ENCODE assay signal across 34 cellular contexts in the genomic region with DNA sequence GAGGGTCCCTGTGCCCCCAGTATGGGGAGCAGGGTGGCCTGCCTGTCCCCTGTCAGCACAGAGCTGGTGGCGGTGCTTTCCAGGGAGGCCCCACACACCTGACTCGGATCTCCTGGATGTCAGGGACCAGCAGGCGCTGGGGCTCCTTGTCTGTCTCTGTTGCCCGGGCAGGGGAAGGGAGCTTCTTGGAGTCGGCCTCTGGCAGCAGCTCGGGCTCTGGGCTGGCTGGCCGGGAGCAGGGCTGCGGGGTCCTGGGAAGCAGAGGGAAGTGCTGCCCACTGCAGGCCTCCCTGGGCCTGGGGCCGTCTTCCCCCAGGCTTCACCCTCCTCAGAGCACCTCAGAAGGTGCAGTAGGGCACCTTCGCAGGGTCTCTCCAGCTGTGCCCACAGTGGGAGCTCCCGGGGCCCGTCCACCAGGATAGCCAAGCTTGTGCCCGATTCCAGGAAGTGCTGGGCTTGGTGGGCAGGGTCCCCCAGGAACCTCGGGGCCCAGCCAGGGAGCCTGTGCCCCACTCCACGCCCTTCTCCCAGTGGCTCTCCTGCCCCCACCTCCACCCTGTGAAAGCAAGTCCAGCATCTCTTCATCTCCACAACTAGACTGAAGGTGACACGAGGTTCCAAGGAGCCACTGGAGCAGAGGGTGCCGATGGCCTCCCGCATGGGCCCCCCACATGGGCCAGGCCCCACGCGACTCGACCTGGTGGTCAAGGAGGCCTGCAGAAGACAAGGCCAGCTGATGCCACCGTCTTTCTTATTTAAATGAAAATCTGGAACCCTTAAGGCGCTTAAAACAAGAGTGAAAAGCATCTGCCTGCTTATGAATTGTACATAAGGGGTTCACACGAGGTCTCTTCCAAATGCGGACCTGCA. TPM values are rescaled to one million over a fixed set of nuclear protein-coding genes. Genes with fewer than 3 reads are reported as not detected.
"Had no signal": no experiment of that assay in that cellular context is flagged by ENCODE, and none has a peak within 500 bp of the region (broad histone marks: within the 10 kb centered on the region; RNA-seq: fewer than 3 reads in every experiment).

No MANE protein-coding gene starts in this region.

- ATAC-seq: activated CD4-positive, alpha-beta T cell treated with anti-CD3 and anti-CD28 coated beads for 36 hours; activated CD8-positive, alpha-beta memory T cell treated with anti-CD3 and anti-CD28 coated beads, Interleukin-2, amount 10 ng/mL, durations not matched to agents 7 days and 5 days; activated CD8-positive, alpha-beta T cell treated with anti-CD3 and anti-CD28 coated beads, Interleukin-2, amount 10 ng/mL, durations not matched to agents 7 days and 5 days; activated naive CD8-positive, alpha-beta T cell treated with anti-CD3 and anti-CD28 coated beads, Interleukin-2, amount 50 U/mL, for 24 hours; body of pancreas; effector memory CD8-positive, alpha-beta T cell; gastroesophageal sphincter had no signal

- H3K36me3 ChIP-seq: adrenal gland, esophagus muscularis mucosa, gastroesophageal sphincter had no signal

- DNase-seq: activated CD4-positive, alpha-beta memory T cell treated with anti-CD3 and anti-CD28 coated beads for 36 hours; activated CD4-positive, alpha-beta T cell treated with anti-CD3 and anti-CD28 coated beads for 36 hours; activated CD4-positive, alpha-beta T cell treated with anti-CD3 and anti-CD28 coated beads, Interleukin-2, amount 10 ng/mL, durations not matched to agents 24 days and 14 days; activated CD4-positive, CD25-positive, alpha-beta regulatory T cell; activated CD4-positive, CD25-positive, alpha-beta regulatory T cell treated with anti-CD3 and anti-CD28 coated beads, Interleukin-2, amount 50 U/mL, for 72 hours; activated CD8-positive, alpha-beta memory T cell treated with anti-CD3 and anti-CD28 coated beads, Interleukin-2, amount 10 ng/mL, durations not matched to agents 7 days and 5 days; activated CD8-positive, alpha-beta memory T cell treated with anti-CD3 and anti-CD28 coated beads, Interleukin-2, amount 50 U/mL, for 4 hours; activated CD8-positive, alpha-beta T cell treated with anti-CD3 and anti-CD28 coated beads, Interleukin-2, amount 10 ng/mL, durations not matched to agents 7 days and 5 days; activated effector memory CD4-positive, alpha-beta T cell treated with anti-CD3 and anti-CD28 coated beads, Interleukin-2, amount 50 U/mL, for 16 hours; activated naive CD4-positive, alpha-beta T cell treated with anti-CD3 and anti-CD28 coated beads for 36 hours; activated naive CD8-positive, alpha-beta T cell treated with anti-CD3 and anti-CD28 coated beads for 36 hours; activated naive CD8-positive, alpha-beta T cell treated with anti-CD3 and anti-CD28 coated beads, Interleukin-2, amount 50 U/mL, for 24 hours; activated T-cell treated with anti-CD3 and anti-CD28 coated beads, Interleukin-2, amount 50 U/mL, for 1 hour; activated T-cell treated with anti-CD3 and anti-CD28 coated beads, Interleukin-2, amount 50 U/mL, for 48 hours; adrenal gland; amygdala; aorta; body of pancreas; caudate nucleus; cortex of kidney; dermis blood vessel endothelial cell; effector CD4-positive, alpha-beta T cell; effector memory CD8-positive, alpha-beta T cell; erythroblast; foreskin melanocyte; T-helper 2 cell had no signal

- H3K4me1 ChIP-seq: adrenal gland, esophagus muscularis mucosa, gastroesophageal sphincter had no signal

- H3K4me3 ChIP-seq: adrenal gland, body of pancreas, esophagus muscularis mucosa, gastroesophageal sphincter had no signal

- H3K27ac ChIP-seq: adrenal gland, body of pancreas, esophagus muscularis mucosa, gastroesophageal sphincter had no signal

- H3K9me3 ChIP-seq: adrenal gland, body of pancreas, esophagus muscularis mucosa, gastroesophageal sphincter had no signal

- H3K27me3 ChIP-seq: adrenal gland, body of pancreas had no signal

RNA-seq across cellular contexts. Expression of a gene that starts 28.2 kb away (rescaled TPM):
- total RNA-seq: activated CD4-positive, alpha-beta memory T cell treated with anti-CD3 and anti-CD28 coated beads for 36 hours; activated CD4-positive, alpha-beta T cell treated with anti-CD3 and anti-CD28 coated beads for 36 hours; activated CD4-positive, alpha-beta T cell treated with anti-CD3 and anti-CD28 coated beads, Interleukin-2, amount 10 ng/mL, durations not matched to agents 24 days and 14 days; activated CD8-positive, alpha-beta memory T cell treated with anti-CD3 and anti-CD28 coated beads for 36 hours; activated CD8-positive, alpha-beta memory T cell treated with anti-CD3 and anti-CD28 coated beads, Interleukin-2, amount 10 ng/mL, durations not matched to agents 7 days and 5 days; activated CD8-positive, alpha-beta T cell treated with anti-CD3 and anti-CD28 coated beads, Interleukin-2, amount 10 ng/mL, durations not matched to agents 7 days and 5 days; activated naive CD4-positive, alpha-beta T cell treated with anti-CD3 and anti-CD28 coated beads for 36 hours; activated naive CD8-positive, alpha-beta T cell treated with anti-CD3 and anti-CD28 coated beads for 36 hours; activated T-helper 1 cell treated with anti-CD3 and anti-CD28 coated beads, Interleukin-12 subunit alpha, Interleukin-12 subunit beta, Interleukin-2, Interleukin-4 antibody, amounts not matched to agents 30 ng/mL and 10 ng/mL and 1 ng/mL, durations not matched to agents 14 hours and 24 hours and 36 hours; activated T-helper 2 cell treated with anti-CD3 and anti-CD28 coated beads, Interferon-gamma antibody, Interleukin-2, Interleukin-4, amounts not matched to agents 10 μg/mL and 5 μg/mL and 100 μg/mL, durations not matched to agents 14 hours and 24 hours and 36 hours; adrenal gland; aorta; chondrocyte; dermis blood vessel endothelial cell; esophagus muscularis mucosa; gastroesophageal sphincter; glomerular endothelial cell; T-helper 1 cell treated with Interleukin-12 subunit alpha and Interleukin-12 subunit beta and Interleukin-4 antibody, amounts not matched to agents 30 ng/mL and 1 ng/mL, for 36 hours had no signal
- polyA plus RNA-seq: adrenal gland had no signal

RNA-seq across cellular contexts. Expression of a gene that starts 37.2 kb away (rescaled TPM):
- total RNA-seq: activated CD4-positive, alpha-beta memory T cell treated with anti-CD3 and anti-CD28 coated beads for 36 hours; activated CD4-positive, alpha-beta T cell treated with anti-CD3 and anti-CD28 coated beads for 36 hours; activated CD4-positive, alpha-beta T cell treated with anti-CD3 and anti-CD28 coated beads, Interleukin-2, amount 10 ng/mL, durations not matched to agents 24 days and 14 days; activated CD8-positive, alpha-beta memory T cell treated with anti-CD3 and anti-CD28 coated beads for 36 hours; activated CD8-positive, alpha-beta memory T cell treated with anti-CD3 and anti-CD28 coated beads, Interleukin-2, amount 10 ng/mL, durations not matched to agents 7 days and 5 days; activated CD8-positive, alpha-beta T cell treated with anti-CD3 and anti-CD28 coated beads, Interleukin-2, amount 10 ng/mL, durations not matched to agents 7 days and 5 days; activated naive CD4-positive, alpha-beta T cell treated with anti-CD3 and anti-CD28 coated beads for 36 hours; activated naive CD8-positive, alpha-beta T cell treated with anti-CD3 and anti-CD28 coated beads for 36 hours; activated T-helper 1 cell treated with anti-CD3 and anti-CD28 coated beads, Interleukin-12 subunit alpha, Interleukin-12 subunit beta, Interleukin-2, Interleukin-4 antibody, amounts not matched to agents 30 ng/mL and 10 ng/mL and 1 ng/mL, durations not matched to agents 14 hours and 24 hours and 36 hours; activated T-helper 2 cell treated with anti-CD3 and anti-CD28 coated beads, Interferon-gamma antibody, Interleukin-2, Interleukin-4, amounts not matched to agents 10 μg/mL and 5 μg/mL and 100 μg/mL, durations not matched to agents 14 hours and 24 hours and 36 hours; adrenal gland; aorta; chondrocyte; dermis blood vessel endothelial cell; esophagus muscularis mucosa; gastroesophageal sphincter; glomerular endothelial cell; T-helper 1 cell treated with Interleukin-12 subunit alpha and Interleukin-12 subunit beta and Interleukin-4 antibody, amounts not matched to agents 30 ng/mL and 1 ng/mL, for 36 hours had no signal
